39 cellular contexts compared by ENCODE assay signal in genomic region chr12:128109236-128109635, GRCh38.
"Had no signal": no experiment of that assay in that cellular context is flagged by ENCODE, and none has a peak within 500 bp of the region (broad histone marks: within the 10 kb centered on the region; RNA-seq: fewer than 3 reads in every experiment).

No MANE protein-coding gene starts in this region.

- H3K27me3 ChIP-seq: adrenal gland, body of pancreas, brain microvascular endothelial cell, breast epithelium, cardiac muscle cell had no signal

- DNase-seq: activated effector memory CD4-positive, alpha-beta T cell treated with anti-CD3 and anti-CD28 coated beads, Interleukin-2, amount 50 U/mL, for 16 hours; activated effector memory CD4-positive, alpha-beta T cell treated with Interleukin-2 at 50 U/mL for 16 hours; activated gamma-delta T cell; activated gamma-delta T cell treated with Interleukin-2 at 50 U/mL for 16 hours; activated naive CD4-positive, alpha-beta T cell; activated naive CD4-positive, alpha-beta T cell treated with anti-CD3 and anti-CD28 coated beads for 36 hours; activated naive CD4-positive, alpha-beta T cell treated with anti-CD3 and anti-CD28 coated beads, Interleukin-2, amount 10 ng/mL, durations not matched to agents 7 days and 5 days; activated naive CD4-positive, alpha-beta T cell treated with anti-CD3 and anti-CD28 coated beads, Interleukin-2, amount 50 U/mL, for 16 hours; activated naive CD4-positive, alpha-beta T cell treated with Interleukin-2 at 50 U/mL for 16 hours; activated naive CD8-positive, alpha-beta T cell treated with anti-CD3 and anti-CD28 coated beads for 36 hours; activated naive CD8-positive, alpha-beta T cell treated with anti-CD3 and anti-CD28 coated beads, Interleukin-2, amount 10 ng/mL, durations not matched to agents 7 days and 5 days; activated naive CD8-positive, alpha-beta T cell treated with anti-CD3 and anti-CD28 coated beads, Interleukin-2, amount 50 U/mL, for 24 hours; activated T-cell treated with anti-CD3 and anti-CD28 coated beads, Interleukin-2, amount 50 U/mL, for 1 hour; activated T-cell treated with anti-CD3 and anti-CD28 coated beads, Interleukin-2, amount 50 U/mL, for 24 hours; activated T-cell treated with anti-CD3 and anti-CD28 coated beads, Interleukin-2, amount 50 U/mL, for 4 hours; activated T-cell treated with anti-CD3 and anti-CD28 coated beads, Interleukin-2, amount 50 U/mL, for 48 hours; activated T-cell treated with anti-CD3 and anti-CD28 coated beads, Interleukin-2, amount 50 U/mL, for 72 hours; amniotic stem cell; amygdala; anterior cingulate cortex; aorta; body of pancreas; brain microvascular endothelial cell; caudate nucleus; central memory CD4-positive, alpha-beta T cell; cerebellar nuclear complex had no signal

- H3K4me3 ChIP-seq: adrenal gland, body of pancreas, breast epithelium, cardiac muscle cell had no signal

- H3K27ac ChIP-seq: adrenal gland, body of pancreas, brain microvascular endothelial cell, breast epithelium, cardiac muscle cell had no signal

- H3K27me3 Mint-ChIP-seq: activated naive CD4-positive, alpha-beta T cell treated with anti-CD3 and anti-CD28 coated beads, Interleukin-2, amount 10 ng/mL, durations not matched to agents 7 days and 5 days; activated naive CD4-positive, alpha-beta T cell treated with anti-CD3 and anti-CD28 coated beads, Interleukin-2, amount 50 U/mL, for 24 hours; activated naive CD8-positive, alpha-beta T cell; activated naive CD8-positive, alpha-beta T cell treated with anti-CD3 and anti-CD28 coated beads for 36 hours; activated naive CD8-positive, alpha-beta T cell treated with anti-CD3 and anti-CD28 coated beads, Interleukin-2, amount 10 ng/mL, durations not matched to agents 7 days and 5 days; activated naive CD8-positive, alpha-beta T cell treated with anti-CD3 and anti-CD28 coated beads, Interleukin-2, amount 50 U/mL, for 24 hours; activated T-cell treated with anti-CD3 and anti-CD28 coated beads, Interleukin-2, amount 50 U/mL, for 24 hours; activated T-helper 17 cell treated with anti-CD3 and anti-CD28 coated beads, Interleukin-2, amount 50 U/mL, for 72 hours; central memory CD8-positive, alpha-beta T cell had no signal

- FAIRE-seq: astrocyte, bronchial epithelial cell had no signal

- H3K4me1 Mint-ChIP-seq: activated naive CD4-positive, alpha-beta T cell treated with anti-CD3 and anti-CD28 coated beads, Interleukin-2, amount 10 ng/mL, durations not matched to agents 7 days and 5 days; activated naive CD4-positive, alpha-beta T cell treated with anti-CD3 and anti-CD28 coated beads, Interleukin-2, amount 50 U/mL, for 24 hours; activated naive CD8-positive, alpha-beta T cell treated with anti-CD3 and anti-CD28 coated beads for 36 hours; activated naive CD8-positive, alpha-beta T cell treated with anti-CD3 and anti-CD28 coated beads, Interleukin-2, amount 10 ng/mL, durations not matched to agents 7 days and 5 days; activated naive CD8-positive, alpha-beta T cell treated with anti-CD3 and anti-CD28 coated beads, Interleukin-2, amount 50 U/mL, for 24 hours; activated T-helper 17 cell treated with anti-CD3 and anti-CD28 coated beads, Interleukin-2, amount 50 U/mL, for 72 hours; central memory CD8-positive, alpha-beta T cell had no signal

- H3K36me3 ChIP-seq: adrenal gland, brain microvascular endothelial cell, breast epithelium, cardiac muscle cell had no signal

- H3K9me3 ChIP-seq: adrenal gland, body of pancreas, breast epithelium had no signal

- H3K4me1 ChIP-seq: adrenal gland, body of pancreas, breast epithelium had no signal

- H3K4me3 Mint-ChIP-seq: activated naive CD4-positive, alpha-beta T cell treated with anti-CD3 and anti-CD28 coated beads for 36 hours; activated naive CD4-positive, alpha-beta T cell treated with anti-CD3 and anti-CD28 coated beads, Interleukin-2, amount 10 ng/mL, durations not matched to agents 7 days and 5 days; activated naive CD4-positive, alpha-beta T cell treated with anti-CD3 and anti-CD28 coated beads, Interleukin-2, amount 50 U/mL, for 24 hours; activated naive CD8-positive, alpha-beta T cell; activated naive CD8-positive, alpha-beta T cell treated with anti-CD3 and anti-CD28 coated beads for 36 hours; activated naive CD8-positive, alpha-beta T cell treated with anti-CD3 and anti-CD28 coated beads, Interleukin-2, amount 10 ng/mL, durations not matched to agents 7 days and 5 days; activated naive CD8-positive, alpha-beta T cell treated with anti-CD3 and anti-CD28 coated beads, Interleukin-2, amount 50 U/mL, for 24 hours; activated T-cell treated with anti-CD3 and anti-CD28 coated beads, Interleukin-2, amount 50 U/mL, for 24 hours; activated T-cell treated with anti-CD3 and anti-CD28 coated beads, Interleukin-2, amount 50 U/mL, for 4 hours; activated T-cell treated with anti-CD3 and anti-CD28 coated beads, Interleukin-2, amount 50 U/mL, for 72 hours; activated T-helper 1 cell treated with anti-CD3 and anti-CD28 coated beads, Interleukin-12 subunit alpha, Interleukin-12 subunit beta, Interleukin-2, Interleukin-4 antibody, amounts not matched to agents 30 ng/mL and 10 ng/mL and 1 ng/mL, durations not matched to agents 14 hours and 24 hours and 36 hours; activated T-helper 17 cell treated with anti-CD3 and anti-CD28 coated beads, Interleukin-2, amount 50 U/mL, for 72 hours; brain; central memory CD8-positive, alpha-beta T cell had no signal

- H3K27ac Mint-ChIP-seq: activated naive CD4-positive, alpha-beta T cell treated with anti-CD3 and anti-CD28 coated beads for 36 hours; activated naive CD4-positive, alpha-beta T cell treated with anti-CD3 and anti-CD28 coated beads, Interleukin-2, amount 10 ng/mL, durations not matched to agents 7 days and 5 days; activated naive CD4-positive, alpha-beta T cell treated with anti-CD3 and anti-CD28 coated beads, Interleukin-2, amount 50 U/mL, for 24 hours; activated naive CD4-positive, alpha-beta T cell treated with anti-CD3 and anti-CD28 coated beads, Interleukin-2, amount 50 U/mL, for 72 hours; activated naive CD8-positive, alpha-beta T cell; activated naive CD8-positive, alpha-beta T cell treated with anti-CD3 and anti-CD28 coated beads for 36 hours; activated naive CD8-positive, alpha-beta T cell treated with anti-CD3 and anti-CD28 coated beads, Interleukin-2, amount 10 ng/mL, durations not matched to agents 7 days and 5 days; activated naive CD8-positive, alpha-beta T cell treated with anti-CD3 and anti-CD28 coated beads, Interleukin-2, amount 50 U/mL, for 24 hours; activated T-cell treated with anti-CD3 and anti-CD28 coated beads, Interleukin-2, amount 50 U/mL, for 24 hours; activated T-cell treated with anti-CD3 and anti-CD28 coated beads, Interleukin-2, amount 50 U/mL, for 72 hours; activated T-helper 1 cell treated with anti-CD3 and anti-CD28 coated beads, Interleukin-12 subunit alpha, Interleukin-12 subunit beta, Interleukin-2, Interleukin-4 antibody, amounts not matched to agents 30 ng/mL and 10 ng/mL and 1 ng/mL, durations not matched to agents 14 hours and 24 hours and 36 hours; activated T-helper 17 cell treated with anti-CD3 and anti-CD28 coated beads, Interleukin-2, amount 50 U/mL, for 72 hours; activated T-helper 2 cell treated with anti-CD3 and anti-CD28 coated beads, Interferon-gamma antibody, Interleukin-2, Interleukin-4, amounts not matched to agents 10 μg/mL and 5 μg/mL and 100 μg/mL, durations not matched to agents 14 hours and 24 hours and 36 hours; brain had no signal

- H3K36me3 Mint-ChIP-seq: activated naive CD4-positive, alpha-beta T cell treated with anti-CD3 and anti-CD28 coated beads, Interleukin-2, amount 10 ng/mL, durations not matched to agents 7 days and 5 days; activated naive CD4-positive, alpha-beta T cell treated with anti-CD3 and anti-CD28 coated beads, Interleukin-2, amount 50 U/mL, for 24 hours; activated naive CD4-positive, alpha-beta T cell treated with anti-CD3 and anti-CD28 coated beads, Interleukin-2, amount 50 U/mL, for 72 hours; activated naive CD8-positive, alpha-beta T cell; activated naive CD8-positive, alpha-beta T cell treated with anti-CD3 and anti-CD28 coated beads for 36 hours; activated naive CD8-positive, alpha-beta T cell treated with anti-CD3 and anti-CD28 coated beads, Interleukin-2, amount 10 ng/mL, durations not matched to agents 7 days and 5 days; brain had no signal

- H3K9me3 Mint-ChIP-seq: activated T-helper 1 cell treated with anti-CD3 and anti-CD28 coated beads, Interleukin-12 subunit alpha, Interleukin-12 subunit beta, Interleukin-2, Interleukin-4 antibody, amounts not matched to agents 30 ng/mL and 10 ng/mL and 1 ng/mL, durations not matched to agents 14 hours and 24 hours and 36 hours; central memory CD8-positive, alpha-beta T cell had no signal
